9 cellular contexts compared by ENCODE assay signal in genomic region chr5:76404694-76405306, GRCh38. TPM values are rescaled to one million over a fixed set of nuclear protein-coding genes. Genes with fewer than 3 reads are reported as not detected.
DNase-seq lines count a peak whose midpoint lies in the region; ATAC-seq, FAIRE-seq and TF ChIP-seq lines count a peak whose summit lies in the region.
"Had no signal": no experiment of that assay in that cellular context is flagged by ENCODE, and none has a peak within 500 bp of the region (broad histone marks: within the 10 kb centered on the region; RNA-seq: fewer than 3 reads in every experiment).

No MANE protein-coding gene starts in this region.

- peaks cover 0 to 29% (median 10%) of the 10 kb centered on the region in 11 experiments; a peak in 13 of 22 replicates for H3K36me3 ChIP-seq in BLaER1 treated with 17β-estradiol and CSF1 and Interleukin-3, amounts not matched to agents 10 nM and 100 nM
- H3K36me3 ChIP-seq in OCI-LY3 (replicated peaks; ENCODE audit: low read depth, low read length) = no peaks in the 10 kb centered on the region
- no peaks in the 10 kb centered on the region for H3K36me3 ChIP-seq in HepG2 (replicated peaks in 1 of 2; ENCODE audit: control insufficient read depth in 1 of 2, insufficient read depth in 2 of 2, low read length in 2 of 2)
- H3K36me3 ChIP-seq in PC-9 (ENCODE audit: low read depth) = no peaks in the 10 kb centered on the region

- peak; percentile 25 for ATAC-seq in GM21381 (IDR thresholded peaks at IDR 0.05; ENCODE audit: unreplicated experiment)
- ATAC-seq in HepG2 = peak; percentile 40
- ATAC-seq in GM18873 (IDR thresholded peaks at IDR 0.05; ENCODE audit: low FRiP score, unreplicated experiment) = no peak

- TF ChIP-seq EP300 in HepG2 (IDR thresholded peaks at IDR 0.05; ENCODE audit: low read depth in 2 of 2, low read length in 2 of 2) = no peak
- TF ChIP-seq EP300 in HepG2 (CRISPR knock-in tag; IDR thresholded peaks at IDR 0.05; ENCODE audit: borderline replicate concordance) = no peak

- H3K79me2 ChIP-seq in OCI-LY3 (ENCODE audit: low read length) = no peaks in the 10 kb centered on the region
- H3K79me2 ChIP-seq in HepG2 (ENCODE audit: insufficient read depth, low read length) = peaks cover 57% of the 10 kb centered on the region
- no peaks in the 10 kb centered on the region for H3K79me2 ChIP-seq in PC-9 (ENCODE audit: low read depth)

- in situ Hi-C loops in HepG2 (cut with HindIII; ENCODE audit: extremely low pct_ligation_motif_present, low pct_unique_long_range_greater_than_20kb) = loop anchor here (5.0 kb wide), 2 partner anchors 53 to 138 kb away; no protein-coding TSS in a partner anchor

- H3K4me1 ChIP-seq in BLaER1 treated with 17β-estradiol and CSF1 and Interleukin-3, amounts not matched to agents 10 nM and 100 nM = peaks cover 53 to 78% (median 67%) of the 10 kb centered on the region in 10 experiments
- H3K4me1 ChIP-seq in OCI-LY3 (ENCODE audit: low read length) (peaks cover 15% of the 10 kb centered on the region), HepG2 (ENCODE audit: insufficient read depth, low read length) (peaks cover 78% of the 10 kb centered on the region), PC-9 (replicated peaks; ENCODE audit: insufficient read depth) (peaks cover 11% of the 10 kb centered on the region; the same call in 1 of the 2 replicates)

- POLR2A ChIA-PET in HepG2 (lab: Yijun Ruan, JAX) = interaction anchor here (0.9 to 2.8 kb wide), 3 partner anchors 19 to 139 kb away, joined by 3 to 11 read pairs (median 4); no protein-coding TSS in a partner anchor
- POLR2A ChIA-PET in RWPE1 (lab: Yijun Ruan, JAX; ENCODE audit: low non-redundant PET) = no interaction called here
- POLR2A ChIA-PET in PC-9 (lab: Charles Lee; ENCODE audit: unreplicated experiment) = no interaction called here

- TF ChIP-seq CTCF in OCI-LY3 (IDR thresholded peaks at IDR 0.05; ENCODE audit: low read depth, low read length) (no peak), HepG2 (CRISPR knock-in tag; IDR thresholded peaks at IDR 0.05) (no peak), RWPE1 (conservative IDR thresholded peaks at IDR 0.05; ENCODE audit: low read depth) (no peak), PC-9 (conservative IDR thresholded peaks at IDR 0.05) (no peak)

- FAIRE-seq in HepG2 (lab: Jason Lieb, UNC) = no peak

- H3K27me3 ChIP-seq in BLaER1 treated with 17β-estradiol and CSF1 and Interleukin-3, amounts not matched to agents 10 nM and 100 nM = no peaks in the 10 kb centered on the region
- H3K27me3 ChIP-seq in OCI-LY3 (ENCODE audit: low read depth, low read length) = 0 out of 2 replicates have a peak, but pooled peaks cover 5% of the 10 kb centered on the region
- H3K27me3 ChIP-seq in HepG2 (ENCODE audit: control insufficient read depth in 1 of 2, insufficient read depth in 2 of 2, low read length in 2 of 2) = no peaks in the 10 kb centered on the region
- no peaks in the 10 kb centered on the region for H3K27me3 ChIP-seq in PC-9 (ENCODE audit: insufficient read depth, low read depth)

- H2AFZ ChIP-seq in OCI-LY3 (ENCODE audit: low read depth, low read length) (peak overlapping the region; percentile 15; the same call in 1 of the 2 replicates), HepG2 (ENCODE audit: low read length) (no peak overlapping the region), PC-9 (no peak overlapping the region)

- WGBS in HepG2 (ENCODE audit: low lambda C conversion rate) = 42% methylated on average over 5 of the region's 5 CpGs

- CTCF ChIA-PET in HepG2 (lab: Yijun Ruan, JAX; ENCODE audit: low intra/inter-chr PET ratio, low total read pairs) (interaction anchor here (2.9 kb wide), 1 partner anchor 140 kb away, joined by 21 read pairs; no protein-coding TSS in a partner anchor), RWPE1 (lab: Yijun Ruan, JAX) (interaction anchor here (0.6 to 1.3 kb wide), 3 partner anchors 12 to 33 kb away, joined by 3 to 4 read pairs (median 4); no protein-coding TSS in a partner anchor), PC-9 (lab: Charles Lee) (no interaction called here)

- peak overlapping the region; percentile 93 to 100 (median 99) for H3K27ac ChIP-seq in BLaER1 treated with 17β-estradiol and CSF1 and Interleukin-3, amounts not matched to agents 10 nM and 100 nM
- H3K27ac ChIP-seq in OCI-LY3 (ENCODE audit: low read length) (no peak overlapping the region), HepG2 (ENCODE audit: extremely low read length, insufficient read depth, low read length) (peak overlapping the region; percentile 97), RWPE1 (no peak overlapping the region), PC-9 (no peak overlapping the region)

- TF ChIP-seq RAD21 in HepG2 (CRISPR knock-in tag; IDR thresholded peaks at IDR 0.05) = no peak

- TF ChIP-seq POLR2A in HepG2 (IDR thresholded peaks at IDR 0.05; ENCODE audit: insufficient read depth in 1 of 2, low read depth in 2 of 2, low read length in 2 of 2) = no peak

- H4K20me1 ChIP-seq in BLaER1 treated with 17β-estradiol and CSF1 and Interleukin-3, amounts not matched to agents 10 nM and 100 nM = peaks cover 28 to 55% (median 47%) of the 10 kb centered on the region in 11 experiments; a peak in 21 of 22 replicates
- H4K20me1 ChIP-seq in OCI-LY3 (ENCODE audit: insufficient read depth, low read length) (no peaks in the 10 kb centered on the region), HepG2 (ENCODE audit: insufficient read depth, low read length) (no peaks in the 10 kb centered on the region), PC-9 (ENCODE audit: insufficient read depth) (no peaks in the 10 kb centered on the region)

- peak overlapping the region; percentile 97 to 100 (median 99) for H3K9ac ChIP-seq in BLaER1 treated with 17β-estradiol and CSF1 and Interleukin-3, amounts not matched to agents 10 nM and 100 nM
- H3K9ac ChIP-seq in OCI-LY3 (ENCODE audit: low read length) (no peak overlapping the region), HepG2 (ENCODE audit: insufficient read depth, low read depth, low read length) (peak overlapping the region; percentile 92)

- H3F3A ChIP-seq in PC-9 (ENCODE audit: insufficient read depth, low read depth) = 0 out of 2 replicates have a peak, but pooled peaks cover 4% of the 10 kb centered on the region

- BruUV-seq in HepG2 (replicated peaks; lab: Mats Ljungman, UMichigan) (no TSS peak), PC-9 (replicated peaks; lab: Mats Ljungman, UMichigan) (no TSS peak)

- peak overlapping the region; percentile 91 to 97 (median 96) for H3K4me3 ChIP-seq in BLaER1 treated with 17β-estradiol and CSF1 and Interleukin-3, amounts not matched to agents 10 nM and 100 nM
- H3K4me3 ChIP-seq in OCI-LY3 (ENCODE audit: low read length) (peak overlapping the region; percentile 80; the same call in 1 of the 2 replicates), HepG2 (replicated peaks in 1 of 3; ENCODE audit: insufficient read depth in 1 of 3, low read depth in 2 of 3, low read length in 3 of 3) (peak overlapping the region; percentile 29 to 90 (median 77)), PC-9 (no peak overlapping the region)
- H3K4me3 ChIP-seq: lung had no signal

- intact Hi-C loops in HepG2 (cut with micrococcal nuclease; ENCODE audit: unreplicated experiment) = loop anchor here (1.0 to 5.0 kb wide), 6 partner anchors 33 to 178 kb away; no protein-coding TSS in a partner anchor
- intact Hi-C loops in PC-9 (cut with micrococcal nuclease; ENCODE audit: unreplicated experiment) = no loop called here

- no peaks in the 10 kb centered on the region for H3K9me2 ChIP-seq in PC-9 (ENCODE audit: insufficient read depth)

- peak overlapping the region; percentile 83 to 98 (median 95) for H3K4me2 ChIP-seq in BLaER1 treated with 17β-estradiol and CSF1 and Interleukin-3, amounts not matched to agents 10 nM and 100 nM
- H3K4me2 ChIP-seq in OCI-LY3 (ENCODE audit: low read length) (peak overlapping the region; percentile 91), HepG2 (ENCODE audit: low read depth, low read length) (peak overlapping the region; percentile 90), PC-9 (no peak overlapping the region)

- H3K9me3 ChIP-seq in BLaER1 treated with 17β-estradiol and CSF1 and Interleukin-3, amounts not matched to agents 10 nM and 100 nM (replicated peaks in 1 of 11) = peaks cover 0 to 10% (median 0%) of the 10 kb centered on the region in 11 experiments; a peak in 2 of 22 replicates
- H3K9me3 ChIP-seq in OCI-LY3 (ENCODE audit: insufficient read depth, low read length) = no peaks in the 10 kb centered on the region
- no peaks in the 10 kb centered on the region for H3K9me3 ChIP-seq in HepG2 (ENCODE audit: low read length)
- H3K9me3 ChIP-seq in PC-9 (ENCODE audit: insufficient read depth, low read depth) = no peaks in the 10 kb centered on the region

- DNase-seq in HepG2 (ENCODE audit: low spot score) (no peak), iPS-NIHi11 (ENCODE audit: low spot score) (no peak), RWPE1 (ENCODE audit: low spot score) (no peak), PC-9 (no peak)

TF ChIP-seq in HepG2, 621 proteins besides CTCF, POLR2A, EP300 and RAD21 (continues in another document):
- TF ChIP-seq SAFB2 (CRISPR knock-in tag; IDR thresholded peaks at IDR 0.05; ENCODE audit: borderline replicate concordance, low read depth) (no peak), STAG1 (CRISPR knock-in tag; IDR thresholded peaks at IDR 0.05) (no peak)

RNA-seq across cellular contexts. Expression of gene IQGAP2, which starts 1.7 kb away (rescaled TPM):
- 83.3 and 143 TPM in 2 replicates for total RNA-seq in HepG2 (2016; rRNA removed; fragmentation: Illumina TruSeq; extraction: Trizol)
- total RNA-seq in HepG2 (2016; cell fraction: cytosol; rRNA removed; fragmentation: Illumina TruSeq; extraction: Trizol; ENCODE audit: low read depth) = 6.8 and 9.5 TPM in 2 replicates
- 75.6 and 141 TPM in 2 replicates for total RNA-seq in HepG2 (2016; cell fraction: insoluble cytoplasmic fraction; rRNA removed; fragmentation: Illumina TruSeq; extraction: Trizol)
- total RNA-seq in HepG2 (2016; cell fraction: membrane; rRNA removed; fragmentation: Illumina TruSeq; extraction: Trizol) = 20.0 and 24.2 TPM in 2 replicates
- total RNA-seq in HepG2 (2016; cell fraction: nucleus; rRNA removed; fragmentation: Illumina TruSeq; extraction: Trizol) = 81.7 and 84.7 TPM in 2 replicates
- polyA plus RNA-seq in HepG2 (2011; rRNA removed) = 29.7 and 35.2 TPM in 2 replicates
- polyA plus RNA-seq in HepG2 (2011; cell fraction: cytosol; rRNA removed) = 21.8 and 27.0 TPM in 2 replicates
- polyA plus RNA-seq in HepG2 (2011; cell fraction: nucleus; rRNA removed) = 16.5 and 22.9 TPM in 2 replicates
- 43.2 and 55.6 TPM in 2 replicates for polyA plus RNA-seq in HepG2 (2012)
- 2.5 and 3.4 TPM in 2 replicates for polyA plus RNA-seq in HepG2 (2016; cell fraction: cytosol; fragmentation: Illumina TruSeq; extraction: Trizol; ENCODE audit: low read depth)
- polyA plus RNA-seq in HepG2 (2016; cell fraction: insoluble cytoplasmic fraction; fragmentation: Illumina TruSeq; extraction: Trizol; ENCODE audit: low read depth) = 131 and 137 TPM in 2 replicates
- polyA plus RNA-seq in HepG2 (2016; cell fraction: membrane; fragmentation: Illumina TruSeq; extraction: Trizol; ENCODE audit: low read depth) = 10.6 and 10.9 TPM in 2 replicates
- 77.5 and 91.9 TPM in 2 replicates for polyA plus RNA-seq in HepG2 (2016; cell fraction: nucleus; fragmentation: Illumina TruSeq; extraction: Trizol; ENCODE audit: insufficient read depth, low read depth)
- polyA minus RNA-seq in HepG2 (2011; rRNA and poly(A)+ RNA removed; ENCODE audit: low replicate concordance) = 0.21 and 25.1 TPM in 2 replicates
- polyA minus RNA-seq in HepG2 (2011; cell fraction: cytosol; rRNA and poly(A)+ RNA removed) = 51.9 and 82.7 TPM in 2 replicates
- 85.0 and 104 TPM in 2 replicates for polyA minus RNA-seq in HepG2 (2011; cell fraction: nucleus; rRNA and poly(A)+ RNA removed)
- total RNA-seq in PC-9 (2021) = not detected in 2 replicates

Comparison
In these comparisons a context has a peak if more than half of its experiments do, and no peak if none do; other contexts are left out.
1. H3K27ac ChIP-seq: peak in BLaER1 treated with 17β-estradiol and CSF1 and Interleukin-3, amounts not matched to agents 10 nM and 100 nM (11 of 11) and HepG2 (single experiment); none in OCI-LY3 (single experiment), RWPE1 (single experiment) and PC-9 (single experiment).